Comparison of ENCODE assay signal across 3 cellular contexts in the genomic region with DNA sequence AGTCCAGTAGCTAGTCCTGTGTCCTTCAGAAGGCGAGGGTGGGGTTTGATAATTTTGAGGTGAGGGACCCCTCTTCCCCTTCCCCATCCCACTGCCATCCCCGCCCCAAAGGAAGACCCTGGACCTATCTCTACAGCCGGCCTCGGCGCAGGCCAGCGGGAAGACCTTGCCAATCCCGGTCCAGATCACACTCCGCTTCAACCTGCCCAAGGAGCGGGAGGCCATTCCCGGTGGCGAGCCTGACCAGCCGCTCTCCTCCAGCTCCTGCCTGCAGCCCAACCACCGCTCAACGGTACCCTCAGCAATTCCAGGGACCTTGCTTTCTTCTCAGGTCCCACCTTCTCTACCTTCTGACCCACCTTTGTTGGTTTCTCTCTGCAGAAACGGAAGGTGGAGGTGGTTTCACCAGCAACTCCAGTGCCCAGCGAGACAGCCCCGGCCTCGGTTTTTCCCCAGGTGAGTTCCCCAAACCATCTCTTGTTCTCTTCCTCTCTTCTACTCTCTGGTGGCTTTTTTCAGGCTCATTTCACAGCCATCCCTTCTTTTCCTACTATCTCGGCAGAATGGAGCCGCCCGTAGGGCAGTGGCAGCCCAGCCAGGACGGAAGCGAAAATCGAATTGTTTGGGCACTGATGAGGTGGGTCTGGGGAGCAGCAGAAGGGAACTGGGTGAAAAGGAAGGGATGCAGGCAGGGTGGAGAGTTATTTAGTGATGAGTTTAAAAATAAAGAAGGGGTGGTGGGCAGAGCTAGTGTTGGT.
TF ChIP-seq lines count a peak whose summit lies in the region.

No MANE protein-coding gene starts in this region.

TF ChIP-seq in A549, 52 proteins besides CTCF, POLR2A, EP300 and RAD21:
- no peak for TF ChIP-seq MAFK (IDR thresholded peaks at IDR 0.05; ENCODE audit: partially characterized antibody)
- no peak for TF ChIP-seq HOXB13 (CRISPR knock-in tag; IDR thresholded peaks at IDR 0.05; ENCODE audit: low read depth)
- no peak for TF ChIP-seq HOXB5 (CRISPR knock-in tag; IDR thresholded peaks at IDR 0.05)

TF ChIP-seq in HCT116, 20 proteins besides CTCF, POLR2A, EP300 and RAD21:
- no peak for TF ChIP-seq CBX3 (IDR thresholded peaks at IDR 0.05; ENCODE audit: low read depth)
- TF ChIP-seq ZFX (IDR thresholded peaks at IDR 0.05): no peak
- no peak for TF ChIP-seq FOSL1 (IDR thresholded peaks at IDR 0.05; ENCODE audit: low read depth)
- TF ChIP-seq, protein P1, sequence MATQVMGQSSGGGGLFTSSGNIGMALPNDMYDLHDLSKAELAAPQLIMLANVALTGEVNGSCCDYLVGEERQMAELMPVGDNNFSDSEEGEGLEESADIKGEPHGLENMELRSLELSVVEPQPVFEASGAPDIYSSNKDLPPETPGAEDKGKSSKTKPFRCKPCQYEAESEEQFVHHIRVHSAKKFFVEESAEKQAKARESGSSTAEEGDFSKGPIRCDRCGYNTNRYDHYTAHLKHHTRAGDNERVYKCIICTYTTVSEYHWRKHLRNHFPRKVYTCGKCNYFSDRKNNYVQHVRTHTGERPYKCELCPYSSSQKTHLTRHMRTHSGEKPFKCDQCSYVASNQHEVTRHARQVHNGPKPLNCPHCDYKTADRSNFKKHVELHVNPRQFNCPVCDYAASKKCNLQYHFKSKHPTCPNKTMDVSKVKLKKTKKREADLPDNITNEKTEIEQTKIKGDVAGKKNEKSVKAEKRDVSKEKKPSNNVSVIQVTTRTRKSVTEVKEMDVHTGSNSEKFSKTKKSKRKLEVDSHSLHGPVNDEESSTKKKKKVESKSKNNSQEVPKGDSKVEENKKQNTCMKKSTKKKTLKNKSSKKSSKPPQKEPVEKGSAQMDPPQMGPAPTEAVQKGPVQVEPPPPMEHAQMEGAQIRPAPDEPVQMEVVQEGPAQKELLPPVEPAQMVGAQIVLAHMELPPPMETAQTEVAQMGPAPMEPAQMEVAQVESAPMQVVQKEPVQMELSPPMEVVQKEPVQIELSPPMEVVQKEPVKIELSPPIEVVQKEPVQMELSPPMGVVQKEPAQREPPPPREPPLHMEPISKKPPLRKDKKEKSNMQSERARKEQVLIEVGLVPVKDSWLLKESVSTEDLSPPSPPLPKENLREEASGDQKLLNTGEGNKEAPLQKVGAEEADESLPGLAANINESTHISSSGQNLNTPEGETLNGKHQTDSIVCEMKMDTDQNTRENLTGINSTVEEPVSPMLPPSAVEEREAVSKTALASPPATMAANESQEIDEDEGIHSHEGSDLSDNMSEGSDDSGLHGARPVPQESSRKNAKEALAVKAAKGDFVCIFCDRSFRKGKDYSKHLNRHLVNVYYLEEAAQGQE (IDR thresholded peaks at IDR 0.05; ENCODE audit: low read depth): no peak
- TF ChIP-seq, protein P2, sequence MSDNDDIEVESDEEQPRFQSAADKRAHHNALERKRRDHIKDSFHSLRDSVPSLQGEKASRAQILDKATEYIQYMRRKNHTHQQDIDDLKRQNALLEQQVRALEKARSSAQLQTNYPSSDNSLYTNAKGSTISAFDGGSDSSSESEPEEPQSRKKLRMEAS (IDR thresholded peaks at IDR 0.05): no peak
- TF ChIP-seq, protein P3, sequence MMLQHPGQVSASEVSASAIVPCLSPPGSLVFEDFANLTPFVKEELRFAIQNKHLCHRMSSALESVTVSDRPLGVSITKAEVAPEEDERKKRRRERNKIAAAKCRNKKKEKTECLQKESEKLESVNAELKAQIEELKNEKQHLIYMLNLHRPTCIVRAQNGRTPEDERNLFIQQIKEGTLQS (IDR thresholded peaks at IDR 0.05): no peak
- TF ChIP-seq EGR1 (IDR thresholded peaks at IDR 0.05; ENCODE audit: low read depth): no peak
- no peak for TF ChIP-seq EZH2phosphoT487 (IDR thresholded peaks at IDR 0.05; ENCODE audit: borderline replicate concordance)
- TF ChIP-seq ZNF274 (IDR thresholded peaks at IDR 0.05; ENCODE audit: low read depth, low read length): no peak
- TF ChIP-seq TCF7L2 (IDR thresholded peaks at IDR 0.05; ENCODE audit: borderline replicate concordance, extremely low read depth, insufficient read depth, insufficient read length): no peak
- TF ChIP-seq ELF1 (IDR thresholded peaks at IDR 0.05; ENCODE audit: borderline replicate concordance, low read depth): no peak
- no peak for TF ChIP-seq EZH2 (IDR thresholded peaks at IDR 0.05)
- no peak for TF ChIP-seq YY1 (IDR thresholded peaks at IDR 0.05; ENCODE audit: extremely low read depth, insufficient replicate concordance, low read depth, low read length)
- no peak for TF ChIP-seq POLR2AphosphoS5 (IDR thresholded peaks at IDR 0.05; ENCODE audit: low read depth, low read length)
- TF ChIP-seq CEBPB (IDR thresholded peaks at IDR 0.05; ENCODE audit: low read depth): no peak
TF ChIP-seq in HCT116: peak in this region for 0.

TF ChIP-seq in GM12878, 131 proteins besides CTCF, POLR2A, EP300 and RAD21:
- no peak for TF ChIP-seq EGR1 (IDR thresholded peaks at IDR 0.05; ENCODE audit: borderline replicate concordance in 1 of 2, low read depth in 2 of 2, low read length in 2 of 2)
- TF ChIP-seq HCFC1 (IDR thresholded peaks at IDR 0.05; ENCODE audit: low read length): no peak
- no peak for TF ChIP-seq ELK1 (IDR thresholded peaks at IDR 0.05; ENCODE audit: low read depth, low read length)
- no peak for TF ChIP-seq CBX5 (IDR thresholded peaks at IDR 0.05; ENCODE audit: low read depth)
TF ChIP-seq in GM12878: peak in this region for 0.
